Comparison of ENCODE assay signal across 12 cellular contexts in the genomic region with DNA sequence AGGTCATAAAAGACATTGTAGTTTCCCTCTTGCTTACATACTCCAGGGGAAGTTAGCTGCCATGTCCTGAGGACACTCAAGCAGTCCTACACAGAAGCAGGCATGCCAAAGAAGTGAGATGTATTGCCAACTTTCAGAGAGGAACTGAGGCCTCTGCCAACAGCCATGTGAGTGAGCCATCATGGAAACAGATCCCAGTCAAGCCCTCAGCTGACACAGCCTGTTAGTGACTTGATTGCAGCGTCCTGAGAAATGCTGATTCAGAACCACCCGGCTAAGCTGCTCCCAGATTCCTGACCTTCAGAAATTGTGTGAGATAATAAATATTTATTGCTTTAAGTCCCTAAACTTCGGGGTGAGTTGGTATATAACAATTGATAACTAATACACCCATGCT. TPM values are rescaled to one million over a fixed set of nuclear protein-coding genes. Genes with fewer than 3 reads are reported as not detected.
DNase-seq lines count a peak whose midpoint lies in the region; ATAC-seq and TF ChIP-seq lines count a peak whose summit lies in the region.
"Had no signal": no experiment of that assay in that cellular context is flagged by ENCODE, and none has a peak within 500 bp of the region (broad histone marks: within the 10 kb centered on the region; RNA-seq: fewer than 3 reads in every experiment).

No MANE protein-coding gene starts in this region.

- no peaks in the 10 kb centered on the region for H3K79me2 ChIP-seq in smooth muscle cell (ENCODE audit: low read depth)
- H3K79me2 ChIP-seq in GM23338 (replicated peaks; ENCODE audit: insufficient read depth): no peaks in the 10 kb centered on the region

- in situ Hi-C loops in gastrocnemius medialis (cut with MboI; ENCODE audit: low sequenced_read_pairs in 4 of 4): no loop called here

- no peak overlapping the region for H3K4me3 Mint-ChIP-seq in GM23338
- H3K4me3 Mint-ChIP-seq: activated T-cell treated with anti-CD3 and anti-CD28 coated beads, Interleukin-2, amount 50 U/mL, for 4 hours had no signal

- TF ChIP-seq CTCF in smooth muscle cell (IDR thresholded peaks at IDR 0.05; ENCODE audit: borderline replicate concordance, insufficient read depth, poor library complexity, severe bottlenecking) (no peak), gastrocnemius medialis (IDR thresholded peaks at IDR 0.05 in 4 of 5, conservative IDR thresholded peaks at IDR 0.05 in 1 of 5) (no peak), GM23338 (conservative IDR thresholded peaks at IDR 0.05; ENCODE audit: low read depth in 2 of 2) (no peak)

- peaks cover 19% of the 10 kb centered on the region for H3K4me1 Mint-ChIP-seq in GM23338

- H3F3A ChIP-seq in smooth muscle cell (ENCODE audit: low read depth): peaks cover 15% of the 10 kb centered on the region
- no peaks in the 10 kb centered on the region for H3F3A ChIP-seq in GM23338 (replicated peaks; ENCODE audit: low read depth)

- H4K20me1 ChIP-seq in smooth muscle cell (ENCODE audit: low read depth) (no peaks in the 10 kb centered on the region), GM23338 (replicated peaks; ENCODE audit: insufficient read depth) (no peaks in the 10 kb centered on the region)

- H3K4me1 ChIP-seq in smooth muscle cell (ENCODE audit: low read depth) (peaks cover 17% of the 10 kb centered on the region), gastrocnemius medialis (no peaks in the 10 kb centered on the region), GM23338 (ENCODE audit: insufficient read depth) (no peaks in the 10 kb centered on the region)

- H3K27ac Mint-ChIP-seq in GM23338: no peak overlapping the region

- peak; percentile 67 for DNase-seq in SHP77 treated with DMSO at 0.1 percent for 48 hours (lab: John Stamatoyannopoulos, UW)
- DNase-seq in left ventricle myocardium superior: no peak
- DNase-seq in smooth muscle cell (lab: John Stamatoyannopoulos, UW; ENCODE audit: unreplicated experiment): no peak
- no peak for DNase-seq in gastrocnemius medialis
- no peak for DNase-seq in GM23338 (ENCODE audit: low spot score)
- DNase-seq in activated effector memory CD4-positive, alpha-beta T cell treated with anti-CD3 and anti-CD28 coated beads, Interleukin-2, amount 50 U/mL, for 16 hours: no peak

- H3K27ac ChIP-seq in smooth muscle cell (ENCODE audit: low read depth): peak overlapping the region; percentile 65
- H3K27ac ChIP-seq in gastrocnemius medialis: no peak overlapping the region
- no peak overlapping the region for H3K27ac ChIP-seq in GM23338 (ENCODE audit: low read depth)
- H3K27ac ChIP-seq: cardiac muscle cell had no signal

- H2AFZ ChIP-seq in smooth muscle cell (ENCODE audit: low read depth) (peak overlapping the region; percentile 30), GM23338 (no peak overlapping the region; the same call in 1 of the 2 replicates)

- peaks cover 5% of the 10 kb centered on the region for H3K27me3 Mint-ChIP-seq in GM23338 (ENCODE audit: insufficient read depth, low read depth, poor library complexity)

- TF ChIP-seq POLR2A in gastrocnemius medialis (IDR thresholded peaks at IDR 0.05): no peak

- H3K9me3 ChIP-seq in smooth muscle cell (replicated peaks; ENCODE audit: low read depth): no peaks in the 10 kb centered on the region
- no peaks in the 10 kb centered on the region for H3K9me3 ChIP-seq in gastrocnemius medialis
- H3K9me3 ChIP-seq: heart right ventricle had no signal

- H3K4me2 ChIP-seq in smooth muscle cell (no peak overlapping the region), GM23338 (no peak overlapping the region)

- no peak overlapping the region for H3K4me3 ChIP-seq in smooth muscle cell
- no peak overlapping the region for H3K4me3 ChIP-seq in gastrocnemius medialis
- no peak overlapping the region for H3K4me3 ChIP-seq in GM23338
- H3K4me3 ChIP-seq: cardiac muscle cell, GM12878, heart right ventricle had no signal

- 49% methylated on average over 3 of the region's 3 CpGs for WGBS in smooth muscle cell (ENCODE audit: low lambda C conversion rate)

- intact Hi-C loops in left ventricle myocardium superior (cut with micrococcal nuclease) (no loop called here), gastrocnemius medialis (cut with DNase I; ENCODE audit: low total_unique reads) (no loop called here)

- peaks cover 15% of the 10 kb centered on the region for H3K9me2 ChIP-seq in GM23338 (ENCODE audit: insufficient read depth)

- no peak overlapping the region for H3K9ac ChIP-seq in smooth muscle cell (ENCODE audit: low read depth)

- H3K36me3 ChIP-seq in smooth muscle cell (ENCODE audit: low read depth) (no peaks in the 10 kb centered on the region), gastrocnemius medialis (no peaks in the 10 kb centered on the region), GM23338 (ENCODE audit: insufficient read depth) (no peaks in the 10 kb centered on the region)
- H3K36me3 ChIP-seq: cardiac muscle cell, heart right ventricle had no signal

- H3K9me3 Mint-ChIP-seq in GM23338: no peaks in the 10 kb centered on the region; the same call in 2 of the 3 replicates
- H3K9me3 Mint-ChIP-seq: activated T-cell treated with anti-CD3 and anti-CD28 coated beads, Interleukin-2, amount 50 U/mL, for 4 hours had no signal

- H3K36me3 Mint-ChIP-seq in GM23338 (ENCODE audit: low read depth): no peaks in the 10 kb centered on the region

- peak; percentile 2 for ATAC-seq in HG02588 (IDR thresholded peaks at IDR 0.05; ENCODE audit: unreplicated experiment)
- ATAC-seq in left ventricle myocardium superior: peak; percentile 69
- ATAC-seq in gastrocnemius medialis: no peak
- no peak for ATAC-seq in HG03469 (IDR thresholded peaks at IDR 0.05; ENCODE audit: unreplicated experiment)
- no peak for ATAC-seq in GM23338

- no peaks in the 10 kb centered on the region for H3K27me3 ChIP-seq in smooth muscle cell (ENCODE audit: low read depth)
- H3K27me3 ChIP-seq in gastrocnemius medialis: no peaks in the 10 kb centered on the region
- H3K27me3 ChIP-seq in GM23338 (ENCODE audit: insufficient read depth): no peaks in the 10 kb centered on the region
- H3K27me3 ChIP-seq: cardiac muscle cell, heart right ventricle had no signal

TF ChIP-seq in GM23338, 12 proteins besides CTCF, POLR2A, EP300 and RAD21 (continues in another document):
- TF ChIP-seq ZNF114 (CRISPR knock-in tag; IDR thresholded peaks at IDR 0.05): no peak
- TF ChIP-seq EZH2 (IDR thresholded peaks at IDR 0.05; ENCODE audit: low read depth, unreplicated experiment): no peak
- no peak for TF ChIP-seq STAT1 (IDR thresholded peaks at IDR 0.05; ENCODE audit: unreplicated experiment)
- no peak for TF ChIP-seq POLR2AphosphoS5 (IDR thresholded peaks at IDR 0.05; ENCODE audit: low read depth)
- TF ChIP-seq ZNF331 (CRISPR knock-in tag; IDR thresholded peaks at IDR 0.05; ENCODE audit: low read depth): no peak

RNA-seq across cellular contexts. Expression of a gene that starts 38.1 kb away (rescaled TPM):
- total RNA-seq in left ventricle myocardium superior (not detected), smooth muscle cell (0.36 TPM in 1 of 2 replicates, not detected in the other), gastrocnemius medialis (not detected)
- polyA plus RNA-seq in smooth muscle cell (0.65 and 1.3 TPM in 2 replicates), GM23338 (2016; fragmentation: Nextera tagmentation; extraction: Ambion mirVana) (not detected in 2 replicates)
- total RNA-seq in GM23338 (2014; rRNA removed; shearing (Covaris generic)): not detected in 2 replicates
- total RNA-seq: activated T-cell treated with anti-CD3 and anti-CD28 coated beads, Interleukin-2, amount 50 U/mL, for 4 hours; cardiac muscle cell; GM12878; heart right ventricle had no signal
- polyA plus RNA-seq: GM12878, heart right ventricle had no signal

RNA-seq across cellular contexts. Expression of a gene that starts 54.2 kb away (rescaled TPM):
- 8.8 TPM for total RNA-seq in left ventricle myocardium superior
- total RNA-seq in smooth muscle cell: 76.5 and 77.7 TPM in 2 replicates
- polyA plus RNA-seq in smooth muscle cell: 59.4 and 68.7 TPM in 2 replicates
- total RNA-seq in gastrocnemius medialis: 1 to 10 TPM in 2 of 4 donors, under 1 TPM in 1, not detected in 1; 0.75 to 1.8 (median 1.4) TPM
- total RNA-seq in GM23338 (2014; rRNA removed; shearing (Covaris generic)): 13.9 and 19.8 TPM in 2 replicates
- 36.0 and 39.3 TPM in 2 replicates for polyA plus RNA-seq in GM23338 (2016; fragmentation: Nextera tagmentation; extraction: Ambion mirVana)

Comparison
In these comparisons a context has a peak if more than half of its experiments do, and no peak if none do; other contexts are left out.
1. ATAC-seq: peak in HG02588 (single experiment) and left ventricle myocardium superior (single experiment); none in gastrocnemius medialis (0 of 2), HG03469 (single experiment) and GM23338 (single experiment).